In the genomic region with DNA sequence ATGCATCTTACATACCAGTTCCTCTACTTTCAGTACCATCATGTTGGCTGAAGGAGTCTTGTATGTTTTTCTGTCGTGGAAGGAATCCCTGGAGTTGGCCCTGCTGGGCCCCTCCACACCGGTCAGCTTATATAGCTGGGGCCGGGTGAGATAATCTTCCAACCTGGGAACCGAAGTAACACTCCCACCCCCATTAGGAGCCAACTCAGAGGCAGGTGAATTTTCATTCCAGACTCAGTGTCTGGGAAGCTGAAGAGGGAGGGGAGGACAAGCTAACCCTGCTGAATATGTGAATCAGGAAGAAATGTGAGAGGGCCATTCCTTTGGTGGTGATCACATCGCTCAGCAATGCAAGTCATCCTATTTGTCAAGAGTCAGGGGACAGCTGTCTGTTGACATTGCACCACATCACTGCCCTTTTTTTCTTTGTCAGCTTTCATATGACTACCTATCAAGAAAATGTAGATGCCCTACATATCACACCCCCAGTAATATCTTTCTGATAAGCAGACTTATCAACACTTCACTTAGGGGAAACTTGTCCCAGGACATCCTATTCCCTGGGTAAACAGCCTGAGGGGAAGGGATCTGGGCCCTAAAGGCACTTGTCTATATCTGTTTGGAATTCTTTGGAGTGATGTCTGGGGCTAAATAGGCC, we compare ENCODE assay signal across 10 cellular contexts. TPM values are rescaled to one million over a fixed set of nuclear protein-coding genes. Genes with fewer than 3 reads are reported as not detected.
A peak's percentile ranks its signal among the peaks of the same experiment; 100 is the strongest.
DNase-seq lines count a peak whose midpoint lies in the region; ATAC-seq, FAIRE-seq and TF ChIP-seq lines count a peak whose summit lies in the region.
"Had no signal": no experiment of that assay in that cellular context is flagged by ENCODE, and none has a peak within 500 bp of the region (broad histone marks: within the 10 kb centered on the region; RNA-seq: fewer than 3 reads in every experiment).

Gene ANKRD1, minus strand, starts transcription at position 102 of the 658 bp plus-strand sequence. Its CDS starts 60 bp downstream, at position 42.

- no peak within 1 kb of the TSS for H3K4me3 Mint-ChIP-seq in natural killer cell
- H3K4me3 Mint-ChIP-seq: activated naive CD8-positive, alpha-beta T cell treated with anti-CD3 and anti-CD28 coated beads, Interleukin-2, amount 10 ng/mL, durations not matched to agents 7 days and 5 days had no signal

- H3K4me1 Mint-ChIP-seq in natural killer cell: no peaks in the 10 kb centered on the region
- H3K4me1 Mint-ChIP-seq: activated naive CD8-positive, alpha-beta T cell treated with anti-CD3 and anti-CD28 coated beads, Interleukin-2, amount 10 ng/mL, durations not matched to agents 7 days and 5 days had no signal

- CTCF ChIA-PET in A549 (lab: Yijun Ruan, JAX): interaction anchor here (0.9 to 2.1 kb wide), 6 partner anchors 10 to 331 kb away, joined by 3 to 19 read pairs (median 4); no protein-coding TSS in a partner anchor

- no peak for TF ChIP-seq POLR2A in A549 (IDR thresholded peaks at IDR 0.05; ENCODE audit: low read length)

- H3K4me1 ChIP-seq in A549: peaks cover 35% of the 10 kb centered on the region

- peak within 1 kb of the TSS; percentile 83 for H3K4me2 ChIP-seq in A549
- H3K4me2 ChIP-seq: BLaER1 treated with 17β-estradiol and CSF1 and Interleukin-3, amounts not matched to agents 10 nM and 100 nM had no signal

- TF ChIP-seq EP300 in A549 (IDR thresholded peaks at IDR 0.05): peak; percentile 86 to 88; a peak in 4 of 5 replicates

- H3K4me3 ChIP-seq in A549: peak within 1 kb of the TSS; percentile 37
- H3K4me3 ChIP-seq in bronchial epithelial cell (ENCODE audit: low read depth, low read length): no peak within 1 kb of the TSS
- H3K4me3 ChIP-seq: BLaER1 treated with 17β-estradiol and CSF1 and Interleukin-3, amounts not matched to agents 10 nM and 100 nM had no signal

- H3K9me3 Mint-ChIP-seq in natural killer cell: no peaks in the 10 kb centered on the region
- H3K9me3 Mint-ChIP-seq: activated naive CD8-positive, alpha-beta T cell treated with anti-CD3 and anti-CD28 coated beads, Interleukin-2, amount 10 ng/mL, durations not matched to agents 7 days and 5 days had no signal

- ATAC-seq in A549: peak; percentile 96 to 99
- ATAC-seq in natural killer cell: no peak
- no peak for ATAC-seq in HG02852 (IDR thresholded peaks at IDR 0.05; ENCODE audit: unreplicated experiment)

- H3K9me3 ChIP-seq in A549: no peaks in the 10 kb centered on the region
- H3K9me3 ChIP-seq: BLaER1 treated with 17β-estradiol and CSF1 and Interleukin-3, amounts not matched to agents 10 nM and 100 nM had no signal

- intact Hi-C loops in natural killer cell (cut with micrococcal nuclease): no loop called here

- H3K36me3 Mint-ChIP-seq in natural killer cell: no peaks in the 10 kb centered on the region
- H3K36me3 Mint-ChIP-seq: activated naive CD8-positive, alpha-beta T cell treated with anti-CD3 and anti-CD28 coated beads, Interleukin-2, amount 10 ng/mL, durations not matched to agents 7 days and 5 days had no signal

- POLR2A ChIA-PET in A549 (lab: Yijun Ruan, JAX): interaction anchor here (0.5 to 1.6 kb wide), 2 partner anchors 10 to 48 kb away, joined by 4 to 10 read pairs; no protein-coding TSS in a partner anchor

- 3% methylated on average over 5 of the region's 5 CpGs for WGBS in A549 (ENCODE audit: missing lambda C conversion rate)

- TF ChIP-seq RAD21 in A549 (conservative IDR thresholded peaks at IDR 0.05 in 1 of 2, IDR thresholded peaks at IDR 0.05 in 1 of 2): peak; percentile 18 to 34; a peak in 3 of 5 replicates

- no peak for TF ChIP-seq CTCF in A549 (IDR thresholded peaks at IDR 0.05)
- no peak for TF ChIP-seq CTCF in bronchial epithelial cell (IDR thresholded peaks at IDR 0.05; ENCODE audit: insufficient read depth, low read length, severe bottlenecking)
- no peak for TF ChIP-seq CTCF in natural killer cell (IDR thresholded peaks at IDR 0.05)

- H3K27ac Mint-ChIP-seq in natural killer cell: no peak within 1 kb of the TSS
- H3K27ac Mint-ChIP-seq: activated naive CD8-positive, alpha-beta T cell treated with anti-CD3 and anti-CD28 coated beads, Interleukin-2, amount 10 ng/mL, durations not matched to agents 7 days and 5 days had no signal

- FAIRE-seq in A549 (lab: Jason Lieb, UNC): peak; percentile 97
- FAIRE-seq in bronchial epithelial cell (lab: Jason Lieb, UNC): peak; percentile 89

- DNase-seq in A549 (ENCODE audit: low read depth in 1 of 2, low spot score in 1 of 2) (peak; percentile 83 to 95), HT-29 (ENCODE audit: low spot score) (peak; percentile 46), bronchial epithelial cell (ENCODE audit: low read depth) (peak; percentile 95), islet precursor cell (peak; percentile 98), ureter (ENCODE audit: low spot score) (no peak), NCI-H446 (lab: John Stamatoyannopoulos, UW) (no peak), natural killer cell (no peak)
- DNase-seq: activated naive CD8-positive, alpha-beta T cell treated with anti-CD3 and anti-CD28 coated beads, Interleukin-2, amount 10 ng/mL, durations not matched to agents 7 days and 5 days had no signal

- no peaks in the 10 kb centered on the region for H3K27me3 ChIP-seq in bronchial epithelial cell (ENCODE audit: control insufficient read depth, insufficient read depth, low read length)
- H3K27me3 ChIP-seq: BLaER1 treated with 17β-estradiol and CSF1 and Interleukin-3, amounts not matched to agents 10 nM and 100 nM had no signal

- H3K36me3 ChIP-seq in bronchial epithelial cell (ENCODE audit: control insufficient read depth, insufficient read depth, low read length): no peaks in the 10 kb centered on the region
- H3K36me3 ChIP-seq: BLaER1 treated with 17β-estradiol and CSF1 and Interleukin-3, amounts not matched to agents 10 nM and 100 nM had no signal

- peak within 1 kb of the TSS; percentile 80 to 85 for H3K27ac ChIP-seq in A549
- H3K27ac ChIP-seq: BLaER1 treated with 17β-estradiol and CSF1 and Interleukin-3, amounts not matched to agents 10 nM and 100 nM had no signal

- H3K27me3 Mint-ChIP-seq in natural killer cell (ENCODE audit: low read depth in 2 of 2): peaks cover 21 to 69% of the 10 kb centered on the region in 2 donors

TF ChIP-seq in A549, 52 proteins besides CTCF, POLR2A, EP300 and RAD21 (continues in another document):
- TF ChIP-seq, protein P1, sequence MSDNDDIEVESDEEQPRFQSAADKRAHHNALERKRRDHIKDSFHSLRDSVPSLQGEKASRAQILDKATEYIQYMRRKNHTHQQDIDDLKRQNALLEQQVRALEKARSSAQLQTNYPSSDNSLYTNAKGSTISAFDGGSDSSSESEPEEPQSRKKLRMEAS (IDR thresholded peaks at IDR 0.05): peak; percentile 77
- no peak for TF ChIP-seq PHF8 (IDR thresholded peaks at IDR 0.05; ENCODE audit: borderline replicate concordance, low read depth)
- TF ChIP-seq NR3C1 (IDR thresholded peaks at IDR 0.05): no peak
- no peak for TF ChIP-seq HOXB13 (CRISPR knock-in tag; IDR thresholded peaks at IDR 0.05; ENCODE audit: low read depth)
- TF ChIP-seq ZSCAN20 (CRISPR knock-in tag; IDR thresholded peaks at IDR 0.05): no peak
- TF ChIP-seq HMGXB4 (CRISPR knock-in tag; IDR thresholded peaks at IDR 0.05; ENCODE audit: borderline replicate concordance): no peak
- TF ChIP-seq NPAS2 (CRISPR knock-in tag; IDR thresholded peaks at IDR 0.05; ENCODE audit: borderline replicate concordance): no peak
- no peak for TF ChIP-seq ESRRA (IDR thresholded peaks at IDR 0.05; ENCODE audit: borderline replicate concordance, low read length)
- TF ChIP-seq CHD2 (IDR thresholded peaks at IDR 0.05; ENCODE audit: low read length, partially characterized antibody): no peak
- TF ChIP-seq CBX8 (IDR thresholded peaks at IDR 0.05): no peak
- TF ChIP-seq, protein P2, sequence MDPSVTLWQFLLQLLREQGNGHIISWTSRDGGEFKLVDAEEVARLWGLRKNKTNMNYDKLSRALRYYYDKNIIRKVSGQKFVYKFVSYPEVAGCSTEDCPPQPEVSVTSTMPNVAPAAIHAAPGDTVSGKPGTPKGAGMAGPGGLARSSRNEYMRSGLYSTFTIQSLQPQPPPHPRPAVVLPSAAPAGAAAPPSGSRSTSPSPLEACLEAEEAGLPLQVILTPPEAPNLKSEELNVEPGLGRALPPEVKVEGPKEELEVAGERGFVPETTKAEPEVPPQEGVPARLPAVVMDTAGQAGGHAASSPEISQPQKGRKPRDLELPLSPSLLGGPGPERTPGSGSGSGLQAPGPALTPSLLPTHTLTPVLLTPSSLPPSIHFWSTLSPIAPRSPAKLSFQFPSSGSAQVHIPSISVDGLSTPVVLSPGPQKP (IDR thresholded peaks at IDR 0.05; ENCODE audit: low read depth, low read length): no peak
- TF ChIP-seq, protein P3, sequence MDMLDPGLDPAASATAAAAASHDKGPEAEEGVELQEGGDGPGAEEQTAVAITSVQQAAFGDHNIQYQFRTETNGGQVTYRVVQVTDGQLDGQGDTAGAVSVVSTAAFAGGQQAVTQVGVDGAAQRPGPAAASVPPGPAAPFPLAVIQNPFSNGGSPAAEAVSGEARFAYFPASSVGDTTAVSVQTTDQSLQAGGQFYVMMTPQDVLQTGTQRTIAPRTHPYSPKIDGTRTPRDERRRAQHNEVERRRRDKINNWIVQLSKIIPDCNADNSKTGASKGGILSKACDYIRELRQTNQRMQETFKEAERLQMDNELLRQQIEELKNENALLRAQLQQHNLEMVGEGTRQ (IDR thresholded peaks at IDR 0.05): no peak

RNA-seq across cellular contexts. Expression of gene ANKRD1, which starts in this region (rescaled TPM):
- polyA plus RNA-seq in A549 (2011; rRNA removed) (8.5 and 17.1 TPM in 2 replicates), A549 (2017; fragmentation: RNase III; extraction: RNeasy Plus Mini Kit Qiagen cat#74134 plus additional on column Dnase treatment) (6.8 to 14.0 TPM (median 10.7 TPM) in 3 replicates)
- polyA plus RNA-seq in A549 (2012; cell fraction: cytosol; rRNA removed): 12.8 and 14.5 TPM in 2 replicates
- 9.8 and 11.7 TPM in 2 replicates for polyA plus RNA-seq in A549 (2012; cell fraction: nucleus; rRNA removed)
- polyA minus RNA-seq in A549 (2011; rRNA and poly(A)+ RNA removed): 5.8 and 7.4 TPM in 2 replicates
- total RNA-seq in HT-29 (2014; rRNA removed; shearing (Covaris generic)): 0.08 TPM in 1 of 2 replicates, not detected in the other
- total RNA-seq in bronchial epithelial cell (under 0.01 TPM in 1 of 2 replicates, not detected in the other), ureter (0.62 TPM), natural killer cell (not detected)
- total RNA-seq: activated naive CD8-positive, alpha-beta T cell treated with anti-CD3 and anti-CD28 coated beads, Interleukin-2, amount 10 ng/mL, durations not matched to agents 7 days and 5 days had no signal

Comparison
In these comparisons a context has a peak if more than half of its experiments do, and no peak if none do; other contexts are left out.
1. Peak in DNase-seq in HT-29; RNA of the gene not detected or under 1 TPM.
2. Peak in DNase-seq in bronchial epithelial cell; RNA of the gene not detected or under 1 TPM.
3. ATAC-seq: peak in A549 (2 of 2); none in natural killer cell (0 of 3) and HG02852 (single experiment).
4. DNase-seq: peak in A549 (2 of 2) and islet precursor cell (single experiment); none in ureter (single experiment), NCI-H446 (0 of 2) and natural killer cell (single experiment).